Comparison of ENCODE assay signal across 36 cellular contexts in genomic region chr15:40365624-40366023, GRCh38. TPM values are rescaled to one million over a fixed set of nuclear protein-coding genes. Genes with fewer than 3 reads are reported as not detected.
"Had no signal": no experiment of that assay in that cellular context is flagged by ENCODE, and none has a peak within 500 bp of the region (broad histone marks: within the 10 kb centered on the region; RNA-seq: fewer than 3 reads in every experiment).

No MANE protein-coding gene starts in this region.

- H3K4me3 ChIP-seq: adrenal gland, body of pancreas, cardiac muscle cell, coronary artery, gastroesophageal sphincter, lung, pancreas, prostate gland, smooth muscle cell, stomach, thyroid gland, upper lobe of right lung had no signal

- ATAC-seq: activated CD4-positive, CD25-positive, alpha-beta regulatory T cell treated with anti-CD3 and anti-CD28 coated beads, Interleukin-2, amount 50 U/mL, for 24 hours; activated naive CD4-positive, alpha-beta T cell treated with anti-CD3 and anti-CD28 coated beads, Interleukin-2, amount 50 U/mL, for 72 hours; body of pancreas; effector memory CD8-positive, alpha-beta T cell; gastroesophageal sphincter; left lobe of liver; pancreas; stimulated activated naive B cell treated with anti-CD40 and anti-IgM and Interleukin-4, amounts not matched to agents 10 μg/mL and 1 μg/mL and 100 μg/mL, for 72 hours; upper lobe of right lung had no signal

- DNase-seq: activated CD4-positive, alpha-beta memory T cell treated with anti-CD3 and anti-CD28 coated beads for 36 hours; activated CD4-positive, alpha-beta T cell treated with anti-CD3 and anti-CD28 coated beads, Interleukin-2, amount 10 ng/mL, durations not matched to agents 24 days and 14 days; activated CD8-positive, alpha-beta memory T cell treated with anti-CD3 and anti-CD28 coated beads, Interleukin-2, amount 50 U/mL, for 48 hours; activated naive CD4-positive, alpha-beta T cell; activated T-cell treated with anti-CD3 and anti-CD28 coated beads, Interleukin-2, amount 50 U/mL, for 48 hours; adrenal gland; body of pancreas; effector memory CD8-positive, alpha-beta T cell; hypothalamus; pancreas; retina; stimulated activated CD4-positive, alpha-beta T cell treated with anti-CD3 and anti-CD28 coated beads, Interleukin-15, amount 100 ng/mL, for 24 hours; stimulated activated CD4-positive, alpha-beta T cell treated with anti-CD3 and anti-CD28 coated beads, Interleukin-2, amount 100 ng/mL, for 24 hours; stimulated activated naive B cell treated with anti-CD40 and anti-IgM and Interleukin-4, amounts not matched to agents 10 μg/mL and 1 μg/mL and 100 μg/mL, for 72 hours; stomach; T-helper 9 cell; thyroid gland had no signal

- H3K27ac Mint-ChIP-seq: activated CD4-positive, alpha-beta memory T cell treated with anti-CD3 and anti-CD28 coated beads for 36 hours; activated CD4-positive, alpha-beta T cell treated with anti-CD3 and anti-CD28 coated beads, Interleukin-2, amount 10 ng/mL, durations not matched to agents 24 days and 14 days; activated naive CD4-positive, alpha-beta T cell treated with anti-CD3 and anti-CD28 coated beads, Interleukin-2, amount 50 U/mL, for 72 hours; stimulated activated naive B cell treated with anti-CD40 and anti-IgM and Interleukin-4, amounts not matched to agents 10 μg/mL and 1 μg/mL and 100 μg/mL, for 72 hours had no signal

- H3K27me3 Mint-ChIP-seq: activated CD4-positive, alpha-beta memory T cell treated with anti-CD3 and anti-CD28 coated beads for 36 hours; effector memory CD8-positive, alpha-beta T cell; stimulated activated naive B cell treated with anti-CD40 and anti-IgM and Interleukin-4, amounts not matched to agents 10 μg/mL and 1 μg/mL and 100 μg/mL, for 72 hours had no signal

- H3K27me3 ChIP-seq: adrenal gland, body of pancreas, gastroesophageal sphincter, pancreas, stomach, thyroid gland, upper lobe of right lung had no signal

- H3K4me3 Mint-ChIP-seq: activated CD4-positive, alpha-beta memory T cell treated with anti-CD3 and anti-CD28 coated beads for 36 hours; activated CD4-positive, alpha-beta T cell treated with anti-CD3 and anti-CD28 coated beads, Interleukin-2, amount 10 ng/mL, durations not matched to agents 24 days and 14 days; stimulated activated naive B cell treated with anti-CD40 and anti-IgM and Interleukin-4, amounts not matched to agents 10 μg/mL and 1 μg/mL and 100 μg/mL, for 72 hours had no signal

- H3K36me3 Mint-ChIP-seq: activated CD4-positive, alpha-beta memory T cell treated with anti-CD3 and anti-CD28 coated beads for 36 hours had no signal

- H3K27ac ChIP-seq: adrenal gland, body of pancreas, cardiac muscle cell, coronary artery, gastroesophageal sphincter, pancreas, prostate gland, thyroid gland, upper lobe of right lung had no signal

- H3K9me3 ChIP-seq: adrenal gland, body of pancreas, gastroesophageal sphincter, pancreas, prostate gland, stomach, thyroid gland, upper lobe of right lung had no signal

- H3K4me2 ChIP-seq: smooth muscle cell had no signal

- H3K9me3 Mint-ChIP-seq: activated CD4-positive, alpha-beta memory T cell treated with anti-CD3 and anti-CD28 coated beads for 36 hours; activated CD4-positive, alpha-beta T cell treated with anti-CD3 and anti-CD28 coated beads, Interleukin-2, amount 10 ng/mL, durations not matched to agents 24 days and 14 days; activated naive CD4-positive, alpha-beta T cell treated with anti-CD3 and anti-CD28 coated beads, Interleukin-2, amount 50 U/mL, for 72 hours; effector memory CD8-positive, alpha-beta T cell; stimulated activated naive B cell treated with anti-CD40 and anti-IgM and Interleukin-4, amounts not matched to agents 10 μg/mL and 1 μg/mL and 100 μg/mL, for 72 hours had no signal

RNA-seq across cellular contexts. Expression of gene PHGR1, which starts 14.8 kb away (rescaled TPM):
- total RNA-seq: activated CD4-positive, alpha-beta memory T cell treated with anti-CD3 and anti-CD28 coated beads for 36 hours; activated CD4-positive, alpha-beta T cell treated with anti-CD3 and anti-CD28 coated beads, Interleukin-2, amount 10 ng/mL, durations not matched to agents 24 days and 14 days; activated CD8-positive, alpha-beta memory T cell treated with anti-CD3 and anti-CD28 coated beads for 36 hours; activated naive CD4-positive, alpha-beta T cell treated with anti-CD3 and anti-CD28 coated beads, Interleukin-2, amount 50 U/mL, for 72 hours; aorta; body of pancreas; cardiac muscle cell; cerebellum; endothelial cell of umbilical vein; fibroblast of lung; fibroblast of villous mesenchyme; gastroesophageal sphincter; kidney epithelial cell; left lobe of liver; lung; prostate gland; smooth muscle cell; T-helper 1 cell treated with Interleukin-12 subunit alpha and Interleukin-12 subunit beta and Interleukin-4 antibody, amounts not matched to agents 30 ng/mL and 1 ng/mL, for 36 hours; thyroid gland; upper lobe of right lung had no signal
- polyA plus RNA-seq: cardiac muscle cell, endothelial cell of umbilical vein, fibroblast of lung, neural cell, smooth muscle cell had no signal

RNA-seq across cellular contexts. Expression of gene CCDC9B, which starts 24.9 kb away (rescaled TPM):
- polyA plus RNA-seq: neural cell had no signal
